19 cellular contexts compared by ENCODE assay signal in genomic region chr7:55181774-55182173, GRCh38.
A peak's percentile ranks its signal among the peaks of the same experiment; 100 is the strongest.
DNase-seq lines count a peak whose midpoint lies in the region; ATAC-seq, FAIRE-seq and TF ChIP-seq lines count a peak whose summit lies in the region.
"Had no signal": no experiment of that assay in that cellular context is flagged by ENCODE, and none has a peak within 500 bp of the region (broad histone marks: within the 10 kb centered on the region; RNA-seq: fewer than 3 reads in every experiment).

No MANE protein-coding gene starts in this region.

- no peak for FAIRE-seq in A549 (lab: Jason Lieb, UNC)

- H2AFZ ChIP-seq in trophoblast cell (ENCODE audit: insufficient read depth, low read length, poor library complexity), result no peak overlapping the region

- no peak overlapping the region for H3K27ac Mint-ChIP-seq in activated naive CD8-positive, alpha-beta T cell treated with anti-CD3 and anti-CD28 coated beads, Interleukin-2, amount 50 U/mL, for 24 hours
- H3K27ac Mint-ChIP-seq: IgD-negative memory B cell had no signal

- peaks cover 3% of the 10 kb centered on the region for H3K27me3 Mint-ChIP-seq in activated naive CD8-positive, alpha-beta T cell treated with anti-CD3 and anti-CD28 coated beads, Interleukin-2, amount 50 U/mL, for 24 hours

- no peak overlapping the region for H3K4me3 Mint-ChIP-seq in activated naive CD8-positive, alpha-beta T cell treated with anti-CD3 and anti-CD28 coated beads, Interleukin-2, amount 50 U/mL, for 24 hours
- H3K4me3 Mint-ChIP-seq: IgD-negative memory B cell had no signal

- TF ChIP-seq EP300 in A549 (IDR thresholded peaks at IDR 0.05), result no peak

- H3K27me3 ChIP-seq in trophoblast cell (ENCODE audit: insufficient read depth, low read length), result no peaks in the 10 kb centered on the region
- H3K27me3 ChIP-seq: BLaER1 had no signal

- POLR2A ChIA-PET in A549 (lab: Yijun Ruan, JAX) (no interaction called here), RWPE1 (lab: Yijun Ruan, JAX; ENCODE audit: low non-redundant PET) (no interaction called here)

- H3K27ac ChIP-seq in A549 (peak overlapping the region; percentile 10 to 64; a peak in 3 of 6 replicates), RWPE1 (peak overlapping the region; percentile 66), trophoblast cell (ENCODE audit: low read depth, low read length) (no peak overlapping the region)
- H3K27ac ChIP-seq: BLaER1 had no signal

- no peak overlapping the region for H2BK5ac ChIP-seq in trophoblast cell (ENCODE audit: low read depth, low read length, poor library complexity)

- no peak overlapping the region for H2BK120ac ChIP-seq in trophoblast cell (ENCODE audit: insufficient read depth, low read length, poor library complexity)

- no peak overlapping the region for H2BK12ac ChIP-seq in trophoblast cell (ENCODE audit: low read length)

- peaks cover 40% of the 10 kb centered on the region for H3K4me1 ChIP-seq in A549
- H3K4me1 ChIP-seq in trophoblast cell (ENCODE audit: control insufficient read depth in 1 of 2, insufficient read depth in 2 of 2, low read length in 2 of 2), result peaks cover 8 to 9% of the 10 kb centered on the region in 2 experiments

- H3K9me3 ChIP-seq in A549, result no peaks in the 10 kb centered on the region
- H3K9me3 ChIP-seq in trophoblast cell (ENCODE audit: insufficient read depth, low read depth, low read length), result peaks cover 1% of the 10 kb centered on the region
- H3K9me3 ChIP-seq: BLaER1 had no signal

- 99% methylated on average over 4 of the region's 4 CpGs for WGBS in A549 (ENCODE audit: missing lambda C conversion rate)
- WGBS in trophoblast cell (ENCODE audit: extremely low coverage, insufficient coverage, insufficient read length), result no CpG with 5 or more reads among the region's 4 CpGs

- H3K9ac ChIP-seq in trophoblast cell (ENCODE audit: low read length), result no peak overlapping the region
- H3K9ac ChIP-seq: BLaER1 had no signal

- no peak overlapping the region for H4K12ac ChIP-seq in trophoblast cell (ENCODE audit: low read depth, low read length)

- TF ChIP-seq CTCF in A549 (IDR thresholded peaks at IDR 0.05) (no peak), RWPE1 (conservative IDR thresholded peaks at IDR 0.05; ENCODE audit: low read depth) (no peak)

- H3K4ac ChIP-seq in trophoblast cell (ENCODE audit: low read depth, low read length), result no peak overlapping the region

- no peak for TF ChIP-seq RAD21 in A549 (conservative IDR thresholded peaks at IDR 0.05 in 1 of 2, IDR thresholded peaks at IDR 0.05 in 1 of 2)

- H3K79me1 ChIP-seq in trophoblast cell (ENCODE audit: low read length), result peaks cover 4% of the 10 kb centered on the region

- no peak overlapping the region for H2AK5ac ChIP-seq in trophoblast cell (ENCODE audit: low read length)

- no peaks in the 10 kb centered on the region for H3K36me3 Mint-ChIP-seq in activated naive CD8-positive, alpha-beta T cell treated with anti-CD3 and anti-CD28 coated beads, Interleukin-2, amount 50 U/mL, for 24 hours (ENCODE audit: low read depth)
- H3K36me3 Mint-ChIP-seq: IgD-negative memory B cell had no signal

- H3K18ac ChIP-seq in trophoblast cell (ENCODE audit: low read length), result no peak overlapping the region

- H3K23ac ChIP-seq in trophoblast cell (ENCODE audit: low read length), result no peak overlapping the region

- H4K91ac ChIP-seq in trophoblast cell (ENCODE audit: low read depth, low read length), result peak overlapping the region; percentile 31

- TF ChIP-seq POLR2A in A549 (IDR thresholded peaks at IDR 0.05; ENCODE audit: low read length), result no peak

- H3K79me2 ChIP-seq in trophoblast cell (ENCODE audit: control insufficient read depth, insufficient read depth, low read length, poor library complexity), result no peaks in the 10 kb centered on the region

- H3K4me3 ChIP-seq in A549, result no peak overlapping the region
- no peak overlapping the region for H3K4me3 ChIP-seq in trophoblast cell (ENCODE audit: low read depth, low read length)
- H3K4me3 ChIP-seq: BLaER1 had no signal

- no peaks in the 10 kb centered on the region for H3K9me3 Mint-ChIP-seq in activated naive CD8-positive, alpha-beta T cell treated with anti-CD3 and anti-CD28 coated beads, Interleukin-2, amount 50 U/mL, for 24 hours
- H3K9me3 Mint-ChIP-seq: IgD-negative memory B cell had no signal

- no peaks in the 10 kb centered on the region for H3K4me1 Mint-ChIP-seq in activated naive CD8-positive, alpha-beta T cell treated with anti-CD3 and anti-CD28 coated beads, Interleukin-2, amount 50 U/mL, for 24 hours

- DNase-seq in A549 (ENCODE audit: low read depth in 1 of 2, low spot score in 1 of 2), result no peak
- no peak for DNase-seq in RWPE1 (ENCODE audit: low spot score)
- DNase-seq in islet precursor cell, result peak; percentile 46
- DNase-seq in trophoblast cell, result peak in 1 of 2 donors; percentile 43
- no peak for DNase-seq in activated naive CD8-positive, alpha-beta T cell treated with anti-CD3 and anti-CD28 coated beads, Interleukin-2, amount 50 U/mL, for 24 hours
- DNase-seq in medulla oblongata (ENCODE audit: extremely low spot score), result no peak
- DNase-seq in stimulated activated CD4-positive, alpha-beta T cell treated with anti-CD3 and anti-CD28 coated beads, Interleukin-2, amount 100 ng/mL, for 24 hours, result no peak
- no peak for DNase-seq in stimulated activated naive CD4-positive, alpha-beta T cell (lab: John Stamatoyannopoulos, UW)
- DNase-seq: DMS79; H7; NCI-H1092 treated with DMSO at 0.1 percent for 48 hours; NCI-H146; NCI-H2029 treated with DMSO at 0.1 percent for 48 hours; NCI-H2171; NK-92 treated with Interleukin-12 subunit alpha and Interleukin-12 subunit beta, amount 100 ng/mL, for 24 hours; OCI-M1; RPMI8226 had no signal

- no peak for ATAC-seq in A549
- ATAC-seq in activated naive CD8-positive, alpha-beta T cell treated with anti-CD3 and anti-CD28 coated beads, Interleukin-2, amount 50 U/mL, for 24 hours, result no peak

- H3K4me2 ChIP-seq in A549 (no peak overlapping the region), trophoblast cell (ENCODE audit: low read length) (no peak overlapping the region)

- H4K8ac ChIP-seq in trophoblast cell (ENCODE audit: low read depth, low read length), result no peak overlapping the region

- peaks cover 28 to 36% of the 10 kb centered on the region in 2 experiments for H3K36me3 ChIP-seq in trophoblast cell (ENCODE audit: control insufficient read depth in 1 of 2, insufficient read depth in 2 of 2, low read length in 2 of 2)
- H3K36me3 ChIP-seq: BLaER1 had no signal

- H3K14ac ChIP-seq in trophoblast cell (ENCODE audit: low read length), result no peak overlapping the region

- CTCF ChIA-PET in A549 (lab: Yijun Ruan, JAX), result interaction anchor here (2.5 to 4.5 kb wide), 2 partner anchors 73 to 408 kb away, joined by 7 to 21 read pairs; no protein-coding TSS in a partner anchor
- CTCF ChIA-PET in RWPE1 (lab: Yijun Ruan, JAX), result no interaction called here

TF ChIP-seq in A549, 52 proteins besides CTCF, POLR2A, EP300 and RAD21:
- TF ChIP-seq, protein P1, sequence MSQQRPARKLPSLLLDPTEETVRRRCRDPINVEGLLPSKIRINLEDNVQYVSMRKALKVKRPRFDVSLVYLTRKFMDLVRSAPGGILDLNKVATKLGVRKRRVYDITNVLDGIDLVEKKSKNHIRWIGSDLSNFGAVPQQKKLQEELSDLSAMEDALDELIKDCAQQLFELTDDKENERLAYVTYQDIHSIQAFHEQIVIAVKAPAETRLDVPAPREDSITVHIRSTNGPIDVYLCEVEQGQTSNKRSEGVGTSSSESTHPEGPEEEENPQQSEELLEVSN (IDR thresholded peaks at IDR 0.05; ENCODE audit: borderline replicate concordance, low read depth), result no peak
- TF ChIP-seq HOXB5 (CRISPR knock-in tag; IDR thresholded peaks at IDR 0.05) (no peak), KDM5A (IDR thresholded peaks at IDR 0.05) (no peak), BCL3 (IDR thresholded peaks at IDR 0.05) (no peak), ZSCAN20 (CRISPR knock-in tag; IDR thresholded peaks at IDR 0.05) (no peak), GATA3 (IDR thresholded peaks at IDR 0.05; ENCODE audit: borderline replicate concordance) (no peak), NFE2L2 (conservative IDR thresholded peaks at IDR 0.05; ENCODE audit: low read length) (no peak)
